1 cellular context compared by ENCODE assay signal in genomic region chr11:57649826-57650738, GRCh38.
TF ChIP-seq lines count a peak whose summit lies in the region.

Gene YPEL4, minus strand, starts transcription at chr11:57649912. Its CDS starts 2,805 bp downstream, at chr11:57647107.

TF ChIP-seq in HEK293, 187 proteins besides CTCF, POLR2A, EP300 and RAD21 (continued from another document and continues in another):
- TF ChIP-seq, protein P1, sequence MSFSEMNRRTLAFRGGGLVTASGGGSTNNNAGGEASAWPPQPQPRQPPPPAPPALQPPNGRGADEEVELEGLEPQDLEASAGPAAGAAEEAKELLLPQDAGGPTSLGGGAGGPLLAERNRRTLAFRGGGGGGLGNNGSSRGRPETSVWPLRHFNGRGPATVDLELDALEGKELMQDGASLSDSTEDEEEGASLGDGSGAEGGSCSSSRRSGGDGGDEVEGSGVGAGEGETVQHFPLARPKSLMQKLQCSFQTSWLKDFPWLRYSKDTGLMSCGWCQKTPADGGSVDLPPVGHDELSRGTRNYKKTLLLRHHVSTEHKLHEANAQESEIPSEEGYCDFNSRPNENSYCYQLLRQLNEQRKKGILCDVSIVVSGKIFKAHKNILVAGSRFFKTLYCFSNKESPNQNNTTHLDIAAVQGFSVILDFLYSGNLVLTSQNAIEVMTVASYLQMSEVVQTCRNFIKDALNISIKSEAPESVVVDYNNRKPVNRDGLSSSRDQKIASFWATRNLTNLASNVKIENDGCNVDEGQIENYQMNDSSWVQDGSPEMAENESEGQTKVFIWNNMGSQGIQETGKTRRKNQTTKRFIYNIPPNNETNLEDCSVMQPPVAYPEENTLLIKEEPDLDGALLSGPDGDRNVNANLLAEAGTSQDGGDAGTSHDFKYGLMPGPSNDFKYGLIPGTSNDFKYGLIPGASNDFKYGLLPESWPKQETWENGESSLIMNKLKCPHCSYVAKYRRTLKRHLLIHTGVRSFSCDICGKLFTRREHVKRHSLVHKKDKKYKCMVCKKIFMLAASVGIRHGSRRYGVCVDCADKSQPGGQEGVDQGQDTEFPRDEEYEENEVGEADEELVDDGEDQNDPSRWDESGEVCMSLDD (tag by site-specific recombination; IDR thresholded peaks at IDR 0.05), result no peak
- TF ChIP-seq REST (tag by site-specific recombination; IDR thresholded peaks at IDR 0.05) (no peak), ZNF561 (tag by site-specific recombination; IDR thresholded peaks at IDR 0.05; ENCODE audit: borderline replicate concordance) (no peak), ZBTB1 (tag by site-specific recombination; IDR thresholded peaks at IDR 0.05) (no peak), ZEB2 (tag by site-specific recombination; IDR thresholded peaks at IDR 0.05) (no peak), YY1 (tag by site-specific recombination; IDR thresholded peaks at IDR 0.05) (no peak), ZNF549 (tag by site-specific recombination; IDR thresholded peaks at IDR 0.05) (no peak), ZNF146 (tag by site-specific recombination; IDR thresholded peaks at IDR 0.05) (no peak), ZNF398 (tag by site-specific recombination; IDR thresholded peaks at IDR 0.05) (peak; percentile 87), GFI1B (tag by site-specific recombination; IDR thresholded peaks at IDR 0.05) (no peak), ZNF768 (tag by site-specific recombination; IDR thresholded peaks at IDR 0.05) (no peak), ZSCAN23 (tag by site-specific recombination; IDR thresholded peaks at IDR 0.05) (no peak), ZNF658 (tag by site-specific recombination; IDR thresholded peaks at IDR 0.05) (no peak), ZNF174 (tag by site-specific recombination; IDR thresholded peaks at IDR 0.05) (no peak), ZNF138 (tag by site-specific recombination; IDR thresholded peaks at IDR 0.05; ENCODE audit: borderline replicate concordance) (no peak), ZNF670 (tag by site-specific recombination; IDR thresholded peaks at IDR 0.05; ENCODE audit: low read depth) (no peak), ZNF660 (tag by site-specific recombination; IDR thresholded peaks at IDR 0.05) (no peak), GLIS1 (tag by site-specific recombination; IDR thresholded peaks at IDR 0.05) (0 out of 2 replicates have a peak, but pooled peaks have one; percentile 11), ZNF596 (tag by site-specific recombination; IDR thresholded peaks at IDR 0.05) (no peak), IKZF3 (tag by site-specific recombination; IDR thresholded peaks at IDR 0.05) (no peak), ZNF513 (tag by site-specific recombination; IDR thresholded peaks at IDR 0.05) (no peak), ZBTB21 (tag by site-specific recombination; IDR thresholded peaks at IDR 0.05) (peak; percentile 73), PRDM10 (tag by site-specific recombination; IDR thresholded peaks at IDR 0.05) (no peak), SP3 (tag by site-specific recombination; IDR thresholded peaks at IDR 0.05) (peak; percentile 21; the same call in 1 of the 2 replicates), BCL11B (tag by site-specific recombination; IDR thresholded peaks at IDR 0.05; ENCODE audit: low read depth) (no peak), ZNF274 (IDR thresholded peaks at IDR 0.05; ENCODE audit: low read length) (no peak), ZNF274 (tag by site-specific recombination; IDR thresholded peaks at IDR 0.05; ENCODE audit: borderline replicate concordance) (no peak), ZBTB48 (tag by site-specific recombination; IDR thresholded peaks at IDR 0.05) (0 out of 2 replicates have a peak, but pooled peaks have one; percentile 43), SP2 (tag by site-specific recombination; IDR thresholded peaks at IDR 0.05) (peak; percentile 24; the same call in 1 of the 2 replicates), ZNF791 (tag by site-specific recombination; IDR thresholded peaks at IDR 0.05) (no peak), MYNN (tag by site-specific recombination; IDR thresholded peaks at IDR 0.05; ENCODE audit: borderline replicate concordance) (no peak), HOXD13 (CRISPR knock-in tag; IDR thresholded peaks at IDR 0.05; ENCODE audit: borderline replicate concordance) (no peak), KLF1 (tag by site-specific recombination; IDR thresholded peaks at IDR 0.05) (no peak), KLF9 (tag by site-specific recombination; IDR thresholded peaks at IDR 0.05; ENCODE audit: low read depth) (no peak), ZNF433 (tag by site-specific recombination; IDR thresholded peaks at IDR 0.05; ENCODE audit: low read depth) (no peak), SALL2 (tag by site-specific recombination; IDR thresholded peaks at IDR 0.05; ENCODE audit: borderline replicate concordance) (no peak), ZNF785 (tag by site-specific recombination; IDR thresholded peaks at IDR 0.05) (no peak), ZNF585B (tag by site-specific recombination; IDR thresholded peaks at IDR 0.05) (no peak), ZFP37 (tag by site-specific recombination; IDR thresholded peaks at IDR 0.05) (0 out of 2 replicates have a peak, but pooled peaks have one; percentile 32), REPIN1 (tag by site-specific recombination; IDR thresholded peaks at IDR 0.05; ENCODE audit: low read depth) (no peak), ZNF529 (tag by site-specific recombination; IDR thresholded peaks at IDR 0.05; ENCODE audit: insufficient replicate concordance) (no peak), ZNF544 (tag by site-specific recombination; IDR thresholded peaks at IDR 0.05) (no peak), ZNF416 (tag by site-specific recombination; IDR thresholded peaks at IDR 0.05) (no peak), ZNF324 (tag by site-specific recombination; IDR thresholded peaks at IDR 0.05) (no peak), ZNF76 (tag by site-specific recombination; IDR thresholded peaks at IDR 0.05; ENCODE audit: borderline replicate concordance, low read depth) (no peak)
- TF ChIP-seq, protein P2, sequence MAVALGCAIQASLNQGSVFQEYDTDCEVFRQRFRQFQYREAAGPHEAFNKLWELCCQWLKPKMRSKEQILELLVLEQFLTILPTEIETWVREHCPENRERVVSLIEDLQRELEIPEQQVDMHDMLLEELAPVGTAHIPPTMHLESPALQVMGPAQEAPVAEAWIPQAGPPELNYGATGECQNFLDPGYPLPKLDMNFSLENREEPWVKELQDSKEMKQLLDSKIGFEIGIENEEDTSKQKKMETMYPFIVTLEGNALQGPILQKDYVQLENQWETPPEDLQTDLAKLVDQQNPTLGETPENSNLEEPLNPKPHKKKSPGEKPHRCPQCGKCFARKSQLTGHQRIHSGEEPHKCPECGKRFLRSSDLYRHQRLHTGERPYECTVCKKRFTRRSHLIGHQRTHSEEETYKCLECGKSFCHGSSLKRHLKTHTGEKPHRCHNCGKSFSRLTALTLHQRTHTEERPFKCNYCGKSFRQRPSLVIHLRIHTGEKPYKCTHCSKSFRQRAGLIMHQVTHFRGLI (tag by site-specific recombination; IDR thresholded peaks at IDR 0.05), result no peak
- TF ChIP-seq, protein P3, sequence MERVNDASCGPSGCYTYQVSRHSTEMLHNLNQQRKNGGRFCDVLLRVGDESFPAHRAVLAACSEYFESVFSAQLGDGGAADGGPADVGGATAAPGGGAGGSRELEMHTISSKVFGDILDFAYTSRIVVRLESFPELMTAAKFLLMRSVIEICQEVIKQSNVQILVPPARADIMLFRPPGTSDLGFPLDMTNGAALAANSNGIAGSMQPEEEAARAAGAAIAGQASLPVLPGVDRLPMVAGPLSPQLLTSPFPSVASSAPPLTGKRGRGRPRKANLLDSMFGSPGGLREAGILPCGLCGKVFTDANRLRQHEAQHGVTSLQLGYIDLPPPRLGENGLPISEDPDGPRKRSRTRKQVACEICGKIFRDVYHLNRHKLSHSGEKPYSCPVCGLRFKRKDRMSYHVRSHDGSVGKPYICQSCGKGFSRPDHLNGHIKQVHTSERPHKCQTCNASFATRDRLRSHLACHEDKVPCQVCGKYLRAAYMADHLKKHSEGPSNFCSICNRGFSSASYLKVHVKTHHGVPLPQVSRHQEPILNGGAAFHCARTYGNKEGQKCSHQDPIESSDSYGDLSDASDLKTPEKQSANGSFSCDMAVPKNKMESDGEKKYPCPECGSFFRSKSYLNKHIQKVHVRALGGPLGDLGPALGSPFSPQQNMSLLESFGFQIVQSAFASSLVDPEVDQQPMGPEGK (tag by site-specific recombination; IDR thresholded peaks at IDR 0.05), result peak; percentile 53
- TF ChIP-seq, protein P4, sequence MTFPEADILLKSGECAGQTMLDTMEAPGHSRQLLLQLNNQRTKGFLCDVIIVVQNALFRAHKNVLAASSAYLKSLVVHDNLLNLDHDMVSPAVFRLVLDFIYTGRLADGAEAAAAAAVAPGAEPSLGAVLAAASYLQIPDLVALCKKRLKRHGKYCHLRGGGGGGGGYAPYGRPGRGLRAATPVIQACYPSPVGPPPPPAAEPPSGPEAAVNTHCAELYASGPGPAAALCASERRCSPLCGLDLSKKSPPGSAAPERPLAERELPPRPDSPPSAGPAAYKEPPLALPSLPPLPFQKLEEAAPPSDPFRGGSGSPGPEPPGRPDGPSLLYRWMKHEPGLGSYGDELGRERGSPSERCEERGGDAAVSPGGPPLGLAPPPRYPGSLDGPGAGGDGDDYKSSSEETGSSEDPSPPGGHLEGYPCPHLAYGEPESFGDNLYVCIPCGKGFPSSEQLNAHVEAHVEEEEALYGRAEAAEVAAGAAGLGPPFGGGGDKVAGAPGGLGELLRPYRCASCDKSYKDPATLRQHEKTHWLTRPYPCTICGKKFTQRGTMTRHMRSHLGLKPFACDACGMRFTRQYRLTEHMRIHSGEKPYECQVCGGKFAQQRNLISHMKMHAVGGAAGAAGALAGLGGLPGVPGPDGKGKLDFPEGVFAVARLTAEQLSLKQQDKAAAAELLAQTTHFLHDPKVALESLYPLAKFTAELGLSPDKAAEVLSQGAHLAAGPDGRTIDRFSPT (tag by site-specific recombination; IDR thresholded peaks at IDR 0.05), result peak; percentile 85; the same call in 1 of the 2 replicates
